16 cellular contexts compared by ENCODE assay signal in the genomic region with DNA sequence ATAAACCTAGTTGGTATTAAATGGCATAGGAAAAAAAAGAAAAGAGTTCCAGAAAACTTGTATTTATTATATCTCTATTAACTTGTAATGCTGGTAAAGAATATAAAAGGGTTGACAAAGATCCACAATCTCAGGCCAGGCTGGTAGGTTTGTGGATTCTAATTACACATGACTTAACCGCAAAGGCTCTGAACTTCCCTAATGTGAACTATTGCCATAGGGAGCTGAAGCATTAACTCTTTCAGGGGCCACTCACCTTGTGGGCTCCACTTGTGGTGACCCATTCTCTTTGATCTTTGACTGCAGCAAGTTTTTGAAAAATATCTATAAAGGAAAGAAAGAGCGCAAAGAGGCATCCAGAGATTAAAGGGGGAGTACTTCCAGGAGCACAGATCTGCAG. TPM values are rescaled to one million over a fixed set of nuclear protein-coding genes. Genes with fewer than 3 reads are reported as not detected.
DNase-seq lines count a peak whose midpoint lies in the region; ATAC-seq lines count a peak whose summit lies in the region.
"Had no signal": no experiment of that assay in that cellular context is flagged by ENCODE, and none has a peak within 500 bp of the region (broad histone marks: within the 10 kb centered on the region; RNA-seq: fewer than 3 reads in every experiment).

No MANE protein-coding gene starts in this region.

- H3K4me3 ChIP-seq in SJSA1 (no peak overlapping the region), mesenchymal stem cell (ENCODE audit: insufficient read depth in 1 of 2, low read depth in 1 of 2, low read length in 2 of 2) (no peak overlapping the region), SJCRH30 (no peak overlapping the region)
- H3K4me3 ChIP-seq: testis had no signal

- peaks cover 1% of the 10 kb centered on the region for H3K79me1 ChIP-seq in mesenchymal stem cell (replicated peaks; ENCODE audit: low read length, poor library complexity, severe bottlenecking)

- no peak overlapping the region for H2BK12ac ChIP-seq in mesenchymal stem cell (ENCODE audit: low read length in 2 of 2)

- 100% methylated on average over 2 of the region's 2 CpGs for WGBS in mesenchymal stem cell

- H3K4me1 ChIP-seq in SJSA1 (replicated peaks): peaks cover 20% of the 10 kb centered on the region
- H3K4me1 ChIP-seq in mesenchymal stem cell (ENCODE audit: control insufficient read depth, insufficient read depth, low read depth, low read length): peaks cover 6% of the 10 kb centered on the region
- no peaks in the 10 kb centered on the region for H3K4me1 ChIP-seq in SJCRH30
- H3K4me1 ChIP-seq: testis had no signal

- no peak overlapping the region for H2BK15ac ChIP-seq in mesenchymal stem cell (ENCODE audit: low read depth, poor library complexity, severe bottlenecking)

- H3K18ac ChIP-seq in mesenchymal stem cell (ENCODE audit: low read depth in 1 of 2, low read length in 2 of 2): no peak overlapping the region

- no peak overlapping the region for H2BK5ac ChIP-seq in mesenchymal stem cell (ENCODE audit: low read depth, low read length, poor library complexity, severe bottlenecking)

- no peak overlapping the region for H2AK5ac ChIP-seq in mesenchymal stem cell (ENCODE audit: low read length, severe bottlenecking)

- H2BK120ac ChIP-seq in mesenchymal stem cell (ENCODE audit: low read depth, low read length): no peak overlapping the region

- no peaks in the 10 kb centered on the region for H3K9me3 ChIP-seq in SJSA1 (replicated peaks)
- H3K9me3 ChIP-seq in mesenchymal stem cell (ENCODE audit: control insufficient read depth, low read length): no peaks in the 10 kb centered on the region
- H3K9me3 ChIP-seq in SJCRH30 (replicated peaks): no peaks in the 10 kb centered on the region
- H3K9me3 ChIP-seq: testis had no signal

- no peak overlapping the region for H4K8ac ChIP-seq in mesenchymal stem cell (ENCODE audit: low read length)

- H3K27me3 ChIP-seq in SJSA1 (replicated peaks) (no peaks in the 10 kb centered on the region), mesenchymal stem cell (ENCODE audit: control insufficient read depth in 1 of 2, insufficient read depth in 1 of 2, low read length in 2 of 2) (no peaks in the 10 kb centered on the region), SJCRH30 (no peaks in the 10 kb centered on the region)
- H3K27me3 ChIP-seq: testis had no signal

- intact Hi-C loops in left colon (cut with DNase I, micrococcal nuclease): loop anchor here in 1 of 2 donors (10.0 kb wide), 2 partner anchors 154 to 374 kb away; no protein-coding TSS in a partner anchor

- H3K14ac ChIP-seq in mesenchymal stem cell (ENCODE audit: low read length in 2 of 2): no peak overlapping the region

- ATAC-seq in left colon (no peak), HG03280 (IDR thresholded peaks at IDR 0.05; ENCODE audit: unreplicated experiment) (no peak)

- peak; percentile 19 for DNase-seq in CD1c-positive myeloid dendritic cell (ENCODE audit: extremely low spot score)
- DNase-seq in Kasumi-1 (lab: John Stamatoyannopoulos, UW): peak; percentile 58
- no peak for DNase-seq in SJSA1 (ENCODE audit: low read depth in 1 of 2, low spot score in 2 of 2)
- DNase-seq in mesenchymal stem cell: no peak
- DNase-seq in left colon: no peak
- no peak for DNase-seq in SJCRH30
- no peak for DNase-seq in cerebellar nuclear complex (lab: John Stamatoyannopoulos, UW)
- DNase-seq: activated CD4-positive, alpha-beta T cell treated with anti-CD3 and anti-CD28 coated beads, Interleukin-2, amount 50 U/mL, for 48 hours; caudate nucleus; CD4-positive, alpha-beta T cell; DMS153; NCI-H1436 treated with DMSO at 0.1 percent for 48 hours; NCI-H345; testis; WERI-Rb-1 had no signal

- H3K9ac ChIP-seq in mesenchymal stem cell (ENCODE audit: low read length): peak overlapping the region; percentile 65

- H3K27ac ChIP-seq in SJSA1 (peak overlapping the region; percentile 58), mesenchymal stem cell (ENCODE audit: low read length, poor library complexity, severe bottlenecking) (peak overlapping the region; percentile 74), SJCRH30 (no peak overlapping the region)
- H3K27ac ChIP-seq: testis, WERI-Rb-1 had no signal

- no peak overlapping the region for H3K23ac ChIP-seq in mesenchymal stem cell (ENCODE audit: low read length in 2 of 2)

- H2AFZ ChIP-seq in mesenchymal stem cell (ENCODE audit: low read depth, low read length): no peak overlapping the region

- no peak overlapping the region for H3K4ac ChIP-seq in mesenchymal stem cell (ENCODE audit: low read depth in 1 of 2, low read length in 2 of 2)

- H4K91ac ChIP-seq in mesenchymal stem cell (ENCODE audit: low read length): no peak overlapping the region

- no peaks in the 10 kb centered on the region for H3K36me3 ChIP-seq in SJSA1
- H3K36me3 ChIP-seq in mesenchymal stem cell (ENCODE audit: control insufficient read depth in 1 of 2, insufficient read depth in 2 of 2, low read depth in 1 of 2, low read length in 2 of 2): peaks cover 0 to 78% of the 10 kb centered on the region in 2 experiments
- H3K36me3 ChIP-seq in SJCRH30: no peaks in the 10 kb centered on the region
- H3K36me3 ChIP-seq: WERI-Rb-1 had no signal

- no peak overlapping the region for H3K4me2 ChIP-seq in mesenchymal stem cell (ENCODE audit: low read length, poor library complexity, severe bottlenecking)

RNA-seq across cellular contexts. Expression of gene NEK10, which starts 58.5 kb away (rescaled TPM):
- total RNA-seq in SJSA1 (2014; rRNA removed; shearing (Covaris generic)): 1.8 and 1.9 TPM in 2 replicates
- polyA plus RNA-seq in mesenchymal stem cell (2013, experiment 1 of 2): 0.29 TPM
- polyA plus RNA-seq in mesenchymal stem cell (2013, experiment 2 of 2): 0.48 TPM
- total RNA-seq in left colon: under 1 TPM; 0.73 to 0.98 TPM
- total RNA-seq in SJCRH30 (2014; rRNA removed; shearing (Covaris generic)): 1.1 and 1.7 TPM in 2 replicates

Comparison
In these comparisons a context has a peak if more than half of its experiments do, and no peak if none do; other contexts are left out.
1. DNase-seq: peak in CD1c-positive myeloid dendritic cell (single experiment) and Kasumi-1 (2 of 2); none in SJSA1 (0 of 2), mesenchymal stem cell (single experiment), left colon (0 of 2), SJCRH30 (0 of 2) and cerebellar nuclear complex (0 of 2).